In the genomic region with DNA sequence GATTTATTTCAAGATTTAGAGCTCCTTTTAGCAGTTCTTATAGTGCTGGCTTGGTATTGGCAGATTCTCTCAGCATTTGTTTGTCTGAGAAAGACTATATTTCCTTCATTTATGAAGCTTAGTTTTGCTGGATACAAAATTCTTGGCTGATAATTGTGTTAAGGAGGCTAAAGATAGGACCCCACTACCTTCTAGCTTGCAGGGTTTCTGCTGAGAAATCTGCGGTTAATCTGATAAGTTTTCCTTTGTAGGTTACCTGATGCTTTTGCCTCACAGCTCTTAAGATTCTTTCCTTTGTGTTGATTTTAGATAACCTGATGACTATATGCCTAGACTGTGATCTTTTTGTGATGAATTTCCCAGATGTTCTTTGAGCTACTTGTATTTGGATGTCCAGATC, we compare ENCODE assay signal across 1 cellular context.
TF ChIP-seq lines count a peak whose summit lies in the region.

No MANE protein-coding gene starts in this region.

TF ChIP-seq in K562, 482 proteins besides CTCF, POLR2A, EP300 and RAD21 (continued from another document):
- TF ChIP-seq, protein P1, sequence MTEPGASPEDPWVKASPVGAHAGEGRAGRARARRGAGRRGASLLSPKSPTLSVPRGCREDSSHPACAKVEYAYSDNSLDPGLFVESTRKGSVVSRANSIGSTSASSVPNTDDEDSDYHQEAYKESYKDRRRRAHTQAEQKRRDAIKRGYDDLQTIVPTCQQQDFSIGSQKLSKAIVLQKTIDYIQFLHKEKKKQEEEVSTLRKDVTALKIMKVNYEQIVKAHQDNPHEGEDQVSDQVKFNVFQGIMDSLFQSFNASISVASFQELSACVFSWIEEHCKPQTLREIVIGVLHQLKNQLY (CRISPR knock-in tag; conservative IDR thresholded peaks at IDR 0.05), result no peak
